ENCODE assay signal across 21 cellular contexts in genomic region chr5:90889325-90889600, GRCh38.
"Had no signal": no experiment of that assay in that cellular context is flagged by ENCODE, and none has a peak within 500 bp of the region (broad histone marks: within the 10 kb centered on the region; RNA-seq: fewer than 3 reads in every experiment).

No MANE protein-coding gene starts in this region.

- H3K4me3 Mint-ChIP-seq: activated CD4-positive, alpha-beta memory T cell treated with anti-CD3 and anti-CD28 coated beads for 36 hours; activated naive CD8-positive, alpha-beta T cell; activated T-helper 1 cell treated with anti-CD3 and anti-CD28 coated beads, Interleukin-12 subunit alpha, Interleukin-12 subunit beta, Interleukin-2, Interleukin-4 antibody, amounts not matched to agents 30 ng/mL and 10 ng/mL and 1 ng/mL, durations not matched to agents 14 hours and 24 hours and 36 hours; endodermal cell; T-helper 2 cell treated with Interferon-gamma antibody and Interleukin-4, amounts not matched to agents 5 μg/mL and 100 μg/mL, for 36 hours had no signal

- ATAC-seq: gastroesophageal sphincter had no signal

- H3K9me3 Mint-ChIP-seq: activated CD4-positive, alpha-beta memory T cell treated with anti-CD3 and anti-CD28 coated beads for 36 hours; activated T-helper 1 cell treated with anti-CD3 and anti-CD28 coated beads, Interleukin-12 subunit alpha, Interleukin-12 subunit beta, Interleukin-2, Interleukin-4 antibody, amounts not matched to agents 30 ng/mL and 10 ng/mL and 1 ng/mL, durations not matched to agents 14 hours and 24 hours and 36 hours; endodermal cell; T-helper 2 cell treated with Interferon-gamma antibody and Interleukin-4, amounts not matched to agents 5 μg/mL and 100 μg/mL, for 36 hours had no signal

- H3K4me1 ChIP-seq: gastroesophageal sphincter, lower lobe of right lung had no signal

- H3K36me3 ChIP-seq: gastroesophageal sphincter, heart left ventricle, lower lobe of right lung, transverse colon had no signal

- DNase-seq: activated CD4-positive, alpha-beta memory T cell treated with anti-CD3 and anti-CD28 coated beads for 36 hours; activated CD4-positive, alpha-beta T cell treated with anti-CD3 and anti-CD28 coated beads for 4 hours; activated gamma-delta T cell treated with Interleukin-2 at 50 U/mL for 16 hours; activated T-cell treated with anti-CD3 and anti-CD28 coated beads for 4 hours; caudate nucleus; endodermal cell; heart left ventricle; lower lobe of right lung; stimulated activated CD4-positive, alpha-beta T cell treated with anti-CD3 and anti-CD28 coated beads, Interleukin-12 subunit alpha, Interleukin-12 subunit beta, amount 100 ng/mL, for 4 hours; stimulated activated CD4-positive, alpha-beta T cell treated with anti-CD3 and anti-CD28 coated beads, Interleukin-1b, Interleukin-23, amount 100 ng/mL, for 48 hours; stimulated activated CD8-positive, alpha-beta memory T cell treated with anti-CD3 and anti-CD28 coated beads, Interleukin-4, amount 100 ng/mL, for 48 hours; stimulated activated naive CD4-positive, alpha-beta T cell; transverse colon had no signal

- H3K36me3 Mint-ChIP-seq: activated CD4-positive, alpha-beta memory T cell treated with anti-CD3 and anti-CD28 coated beads for 36 hours; activated naive CD8-positive, alpha-beta T cell had no signal

- H3K27me3 Mint-ChIP-seq: progenitor cell of endocrine pancreas had no signal

- H3K27me3 ChIP-seq: gastroesophageal sphincter, heart left ventricle, transverse colon had no signal

- FAIRE-seq: colon, TTC549 had no signal

- H3K27ac Mint-ChIP-seq: activated CD4-positive, alpha-beta memory T cell treated with anti-CD3 and anti-CD28 coated beads for 36 hours; activated naive CD8-positive, alpha-beta T cell; activated T-helper 1 cell treated with anti-CD3 and anti-CD28 coated beads, Interleukin-12 subunit alpha, Interleukin-12 subunit beta, Interleukin-2, Interleukin-4 antibody, amounts not matched to agents 30 ng/mL and 10 ng/mL and 1 ng/mL, durations not matched to agents 14 hours and 24 hours and 36 hours; endodermal cell; progenitor cell of endocrine pancreas; T-helper 2 cell treated with Interferon-gamma antibody and Interleukin-4, amounts not matched to agents 5 μg/mL and 100 μg/mL, for 36 hours had no signal

- H3K9me3 ChIP-seq: gastroesophageal sphincter, heart left ventricle, lower lobe of right lung, transverse colon had no signal

- H3K4me3 ChIP-seq: gastroesophageal sphincter, heart left ventricle, lower lobe of right lung, SK-N-MC, transverse colon had no signal

- H3K27ac ChIP-seq: gastroesophageal sphincter, heart left ventricle, lower lobe of right lung, SK-N-MC, transverse colon had no signal
